In genomic region chr7:124179641-124180040, GRCh38 we compare ENCODE assay signal across 1 cellular context.
TF ChIP-seq lines count a peak whose summit lies in the region.

No MANE protein-coding gene starts in this region.

TF ChIP-seq in GM23338, 12 proteins besides CTCF, POLR2A, EP300 and RAD21 (continued from another document):
- TF ChIP-seq EZH2phosphoT487 (IDR thresholded peaks at IDR 0.05; ENCODE audit: unreplicated experiment): no peak
- no peak for TF ChIP-seq ZNF462 (CRISPR knock-in tag; IDR thresholded peaks at IDR 0.05)
- TF ChIP-seq POLR2AphosphoS5 (IDR thresholded peaks at IDR 0.05; ENCODE audit: low read depth): no peak
- TF ChIP-seq ZNF331 (CRISPR knock-in tag; IDR thresholded peaks at IDR 0.05; ENCODE audit: low read depth): no peak
- no peak for TF ChIP-seq EZH2 (IDR thresholded peaks at IDR 0.05; ENCODE audit: low read depth, unreplicated experiment)
- TF ChIP-seq, protein P1, sequence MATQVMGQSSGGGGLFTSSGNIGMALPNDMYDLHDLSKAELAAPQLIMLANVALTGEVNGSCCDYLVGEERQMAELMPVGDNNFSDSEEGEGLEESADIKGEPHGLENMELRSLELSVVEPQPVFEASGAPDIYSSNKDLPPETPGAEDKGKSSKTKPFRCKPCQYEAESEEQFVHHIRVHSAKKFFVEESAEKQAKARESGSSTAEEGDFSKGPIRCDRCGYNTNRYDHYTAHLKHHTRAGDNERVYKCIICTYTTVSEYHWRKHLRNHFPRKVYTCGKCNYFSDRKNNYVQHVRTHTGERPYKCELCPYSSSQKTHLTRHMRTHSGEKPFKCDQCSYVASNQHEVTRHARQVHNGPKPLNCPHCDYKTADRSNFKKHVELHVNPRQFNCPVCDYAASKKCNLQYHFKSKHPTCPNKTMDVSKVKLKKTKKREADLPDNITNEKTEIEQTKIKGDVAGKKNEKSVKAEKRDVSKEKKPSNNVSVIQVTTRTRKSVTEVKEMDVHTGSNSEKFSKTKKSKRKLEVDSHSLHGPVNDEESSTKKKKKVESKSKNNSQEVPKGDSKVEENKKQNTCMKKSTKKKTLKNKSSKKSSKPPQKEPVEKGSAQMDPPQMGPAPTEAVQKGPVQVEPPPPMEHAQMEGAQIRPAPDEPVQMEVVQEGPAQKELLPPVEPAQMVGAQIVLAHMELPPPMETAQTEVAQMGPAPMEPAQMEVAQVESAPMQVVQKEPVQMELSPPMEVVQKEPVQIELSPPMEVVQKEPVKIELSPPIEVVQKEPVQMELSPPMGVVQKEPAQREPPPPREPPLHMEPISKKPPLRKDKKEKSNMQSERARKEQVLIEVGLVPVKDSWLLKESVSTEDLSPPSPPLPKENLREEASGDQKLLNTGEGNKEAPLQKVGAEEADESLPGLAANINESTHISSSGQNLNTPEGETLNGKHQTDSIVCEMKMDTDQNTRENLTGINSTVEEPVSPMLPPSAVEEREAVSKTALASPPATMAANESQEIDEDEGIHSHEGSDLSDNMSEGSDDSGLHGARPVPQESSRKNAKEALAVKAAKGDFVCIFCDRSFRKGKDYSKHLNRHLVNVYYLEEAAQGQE (IDR thresholded peaks at IDR 0.05; ENCODE audit: unreplicated experiment): no peak
